ENCODE assay signal across 1 cellular context in genomic region chr21:43343095-43343991, GRCh38.
A peak's percentile ranks its signal among the peaks of the same experiment; 100 is the strongest.
TF ChIP-seq lines count a peak whose summit lies in the region.

No MANE protein-coding gene starts in this region.

TF ChIP-seq in HepG2, 621 proteins besides CTCF, POLR2A, EP300 and RAD21 (continued from another document):
- TF ChIP-seq ATF2 (CRISPR knock-in tag; IDR thresholded peaks at IDR 0.05) (peak; percentile 69; the same call in 1 of the 2 replicates), PLSCR1 (CRISPR knock-in tag; IDR thresholded peaks at IDR 0.05; ENCODE audit: borderline replicate concordance) (no peak), GABPA (IDR thresholded peaks at IDR 0.05; ENCODE audit: low read depth, low read length) (no peak), GABPA (CRISPR knock-in tag; IDR thresholded peaks at IDR 0.05; ENCODE audit: low read depth) (no peak), MBNL3 (CRISPR knock-in tag; conservative IDR thresholded peaks at IDR 0.05) (no peak), TERF1 (CRISPR knock-in tag; IDR thresholded peaks at IDR 0.05) (no peak), CREB3 (CRISPR knock-in tag; IDR thresholded peaks at IDR 0.05) (peak; percentile 60; the same call in 1 of the 2 replicates), GATAD1 (CRISPR knock-in tag; IDR thresholded peaks at IDR 0.05) (0 out of 2 replicates have a peak, but pooled peaks have one; percentile 24)
